Comparison of ENCODE assay signal across 28 cellular contexts in the genomic region with DNA sequence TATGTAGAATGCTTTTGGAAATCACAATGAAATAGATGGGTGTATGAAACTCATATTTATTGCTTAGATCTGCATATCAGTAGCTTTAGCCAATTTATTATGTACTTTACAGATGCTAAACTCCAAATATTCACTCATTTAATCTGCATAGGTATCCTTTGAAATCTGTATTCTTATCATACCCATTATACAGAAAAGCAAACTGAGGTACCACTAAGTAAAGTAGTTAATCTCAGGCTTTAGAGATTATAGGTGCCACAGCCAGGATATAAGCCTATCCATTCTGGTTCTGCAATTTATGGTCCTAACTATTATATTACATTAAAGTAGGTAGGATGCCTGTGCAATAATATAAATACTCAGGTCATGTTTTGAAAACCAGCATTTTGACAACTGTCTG.
"Had no signal": no experiment of that assay in that cellular context is flagged by ENCODE, and none has a peak within 500 bp of the region (broad histone marks: within the 10 kb centered on the region; RNA-seq: fewer than 3 reads in every experiment).

No MANE protein-coding gene starts in this region.

- H3K27me3 ChIP-seq: colonic mucosa, dorsolateral prefrontal cortex, esophagus muscularis mucosa, esophagus squamous epithelium, foreskin keratinocyte, gastrocnemius medialis, gastroesophageal sphincter, heart left ventricle, heart right ventricle, hepatocyte had no signal

- H3K27me3 Mint-ChIP-seq: dendritic cell treated with granulocyte-macrophage colony-stimulating factor and Interleukin-4, amounts not matched to agents 40 ng/mL and 50 ng/mL, for 4 days; effector memory CD8-positive, alpha-beta T cell had no signal

- DNase-seq: colonic mucosa; cortex of kidney; dermis blood vessel endothelial cell; dorsolateral prefrontal cortex; effector CD4-positive, alpha-beta T cell; effector CD8-positive, alpha-beta T cell; effector memory CD4-positive, alpha-beta T cell; effector memory CD8-positive, alpha-beta T cell; endodermal cell; erythroblast; esophagus squamous epithelium; foreskin fibroblast; foreskin keratinocyte; foreskin melanocyte; gastrocnemius medialis; glutamatergic neuron; head of caudate nucleus; heart left ventricle; heart right ventricle had no signal

- FAIRE-seq: endometrium, endothelial cell of umbilical vein had no signal

- H3K36me3 ChIP-seq: colonic mucosa, esophagus muscularis mucosa, esophagus squamous epithelium, gastrocnemius medialis, gastroesophageal sphincter, heart left ventricle, heart right ventricle had no signal

- H3K9me3 Mint-ChIP-seq: dendritic cell treated with granulocyte-macrophage colony-stimulating factor and Interleukin-4, amounts not matched to agents 40 ng/mL and 50 ng/mL, for 4 days; endodermal cell had no signal

- H3K9me3 ChIP-seq: colonic mucosa, esophagus muscularis mucosa, esophagus squamous epithelium, gastrocnemius medialis, gastroesophageal sphincter, heart right ventricle had no signal

- H3K4me2 ChIP-seq: hepatocyte had no signal

- H3K27ac Mint-ChIP-seq: dendritic cell treated with granulocyte-macrophage colony-stimulating factor and Interleukin-4, amounts not matched to agents 40 ng/mL and 50 ng/mL, for 4 days; effector memory CD8-positive, alpha-beta T cell; endodermal cell had no signal

- H3K4me1 ChIP-seq: colonic mucosa, esophagus muscularis mucosa, esophagus squamous epithelium, foreskin keratinocyte, gastrocnemius medialis, gastroesophageal sphincter, heart left ventricle, heart right ventricle had no signal

- H3K4me3 ChIP-seq: colonic mucosa, coronary artery, dorsolateral prefrontal cortex, esophagus muscularis mucosa, esophagus squamous epithelium, gastrocnemius medialis, gastroesophageal sphincter, heart left ventricle, heart right ventricle, hepatocyte had no signal

- H2AFZ ChIP-seq: hepatocyte had no signal

- ATAC-seq: effector memory CD8-positive, alpha-beta T cell; esophagus mucosa; foreskin keratinocyte; gastrocnemius medialis; gastroesophageal sphincter; heart left ventricle; heart right ventricle had no signal

- H3K27ac ChIP-seq: colonic mucosa, coronary artery, epithelial cell of prostate, esophagus muscularis mucosa, esophagus squamous epithelium, foreskin keratinocyte, gastrocnemius medialis, gastroesophageal sphincter, heart left ventricle, heart right ventricle, hepatocyte had no signal

- H3K79me2 ChIP-seq: hepatocyte had no signal

- H3K4me3 Mint-ChIP-seq: dendritic cell treated with granulocyte-macrophage colony-stimulating factor and Interleukin-4, amounts not matched to agents 40 ng/mL and 50 ng/mL, for 4 days; effector memory CD8-positive, alpha-beta T cell; endodermal cell had no signal
